18 cellular contexts compared by ENCODE assay signal in the genomic region with DNA sequence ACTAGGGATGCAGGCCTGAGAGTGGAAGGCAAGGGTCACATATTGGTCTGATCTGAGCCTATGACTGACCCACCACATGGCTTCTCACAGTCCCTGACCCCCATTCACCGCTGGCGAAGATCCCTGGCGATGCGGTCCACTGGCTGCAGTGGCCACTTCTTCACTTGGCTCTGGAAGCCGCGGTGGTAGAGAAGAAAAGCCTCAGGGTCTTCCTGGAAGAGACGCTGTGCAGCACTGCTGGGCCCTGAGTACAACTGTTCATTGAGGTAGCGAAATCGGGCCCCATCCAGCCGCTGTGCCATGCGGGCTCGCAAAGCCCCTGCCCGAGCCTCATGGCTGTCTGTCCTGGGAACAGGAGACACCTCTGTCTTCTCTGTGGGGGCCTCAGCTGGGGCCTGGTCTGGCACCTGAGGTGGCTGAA.
"Had no signal": no experiment of that assay in that cellular context is flagged by ENCODE, and none has a peak within 500 bp of the region (broad histone marks: within the 10 kb centered on the region; RNA-seq: fewer than 3 reads in every experiment).

No MANE protein-coding gene starts in this region.

- H3K27me3 Mint-ChIP-seq: T-cell had no signal

- DNase-seq: activated CD4-positive, alpha-beta T cell treated with anti-CD3 and anti-CD28 coated beads for 1 hour; activated CD8-positive, alpha-beta T cell treated with anti-CD3 and anti-CD28 coated beads, Interleukin-2, amount 10 ng/mL, durations not matched to agents 7 days and 5 days; dorsolateral prefrontal cortex; foreskin fibroblast; hippocampal formation; kidney glomerular epithelial cell; mesendoderm; Right ventricle myocardium superior; stimulated activated CD4-positive, alpha-beta T cell treated with anti-CD3 and anti-CD28 coated beads, Interleukin-12 subunit alpha, Interleukin-12 subunit beta, amount 100 ng/mL, for 4 hours; stimulated activated CD4-positive, alpha-beta T cell treated with anti-CD3 and anti-CD28 coated beads, Interleukin-2, amount 100 ng/mL, for 24 hours; stomach; T-cell; T1000 had no signal

- H3K4me3 Mint-ChIP-seq: activated CD8-positive, alpha-beta T cell treated with anti-CD3 and anti-CD28 coated beads, Interleukin-2, amount 10 ng/mL, durations not matched to agents 7 days and 5 days; T-cell had no signal

- FAIRE-seq: astrocyte, bronchial epithelial cell, endothelial cell of umbilical vein had no signal

- H3K4me3 ChIP-seq: SK-N-MC, thoracic aorta had no signal

- H3K27ac Mint-ChIP-seq: T-cell had no signal

- H3K9me3 ChIP-seq: stomach, thoracic aorta had no signal

- H3K27me3 ChIP-seq: dorsolateral prefrontal cortex, stomach had no signal

- ATAC-seq: activated CD8-positive, alpha-beta T cell treated with anti-CD3 and anti-CD28 coated beads, Interleukin-2, amount 10 ng/mL, durations not matched to agents 7 days and 5 days; T-cell had no signal

- H3K27ac ChIP-seq: SK-N-MC, stomach, thoracic aorta had no signal

- H3K9me3 Mint-ChIP-seq: T-cell had no signal
